8 cellular contexts compared by ENCODE assay signal in the genomic region with DNA sequence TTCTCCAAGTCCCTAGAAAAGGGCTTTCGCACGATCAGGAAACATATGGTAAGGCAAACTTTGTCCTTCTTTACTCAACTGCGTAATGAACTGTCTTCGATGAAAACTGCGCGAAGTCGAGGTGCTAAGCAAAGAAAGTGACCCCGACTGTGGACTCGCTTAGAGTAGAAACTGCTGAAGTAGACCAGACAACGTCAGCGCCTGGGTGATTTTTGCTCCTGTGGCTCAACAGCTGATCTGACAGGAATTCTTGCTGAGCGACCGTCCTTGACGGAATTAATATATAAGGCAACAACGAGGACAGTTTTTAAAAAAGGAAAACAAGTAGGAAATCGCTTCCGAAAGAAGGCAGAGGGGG. TPM values are rescaled to one million over a fixed set of nuclear protein-coding genes. Genes with fewer than 3 reads are reported as not detected.
DNase-seq lines count a peak whose midpoint lies in the region; ATAC-seq, FAIRE-seq and TF ChIP-seq lines count a peak whose summit lies in the region.

No MANE protein-coding gene starts in this region.

- peak overlapping the region; percentile 97 for H3K4me3 Mint-ChIP-seq in astrocyte (ENCODE audit: unreplicated experiment)

- peak overlapping the region; percentile 93 for H3K27ac ChIP-seq in astrocyte (ENCODE audit: low read depth, low read length)

- H3K9ac ChIP-seq in astrocyte (ENCODE audit: low read length), result peak overlapping the region; percentile 96

- peaks cover 23% of the 10 kb centered on the region for H4K20me1 ChIP-seq in astrocyte (ENCODE audit: insufficient read depth, low read length)

- FAIRE-seq in astrocyte (lab: Jason Lieb, UNC), result peak; percentile 64

- ATAC-seq in left ventricle myocardium superior (peak; percentile 48), GM21717 (IDR thresholded peaks at IDR 0.05; ENCODE audit: unreplicated experiment) (no peak)

- intact Hi-C loops in left ventricle myocardium superior (cut with micrococcal nuclease), result no loop called here

- peak overlapping the region; percentile 98 for H3K4me3 ChIP-seq in astrocyte (ENCODE audit: insufficient read depth, low read depth, low read length)

- H3K9me3 Mint-ChIP-seq in astrocyte (ENCODE audit: unreplicated experiment), result no peaks in the 10 kb centered on the region

- no peaks in the 10 kb centered on the region for H3K27me3 ChIP-seq in astrocyte (ENCODE audit: insufficient read depth, low read length)

- peak overlapping the region; percentile 98 for H3K27ac Mint-ChIP-seq in astrocyte (ENCODE audit: unreplicated experiment)

- peaks cover 4% of the 10 kb centered on the region for H3K4me1 ChIP-seq in astrocyte (ENCODE audit: insufficient read depth, low read length)

- peaks cover 11% of the 10 kb centered on the region for H3K36me3 Mint-ChIP-seq in astrocyte (ENCODE audit: low read depth, unreplicated experiment)

- no peak overlapping the region for H2AFZ ChIP-seq in astrocyte (ENCODE audit: low read depth, low read length)

- TF ChIP-seq CTCF in astrocyte (IDR thresholded peaks at IDR 0.05; ENCODE audit: insufficient read depth, low read depth, low read length), result no peak

- peaks cover 4% of the 10 kb centered on the region for H3K4me1 Mint-ChIP-seq in astrocyte (ENCODE audit: low read depth, unreplicated experiment)

- peak; percentile 5 to 8 for DNase-seq in stimulated activated CD4-positive, alpha-beta T cell treated with anti-CD3 and anti-CD28 coated beads, Interleukin-2, amount 100 ng/mL, for 48 hours
- no peak for DNase-seq in stimulated activated CD4-positive, alpha-beta T cell treated with anti-CD3 and anti-CD28 coated beads, Interleukin-4, amount 100 ng/mL, for 24 hours
- peak; percentile 60 to 73 for DNase-seq in NCI-H526 (lab: John Stamatoyannopoulos, UW)
- DNase-seq in astrocyte (ENCODE audit: low read depth), result peak; percentile 36
- DNase-seq in left ventricle myocardium superior, result peak; percentile 38
- DNase-seq in pons (ENCODE audit: low spot score), result peak; percentile 65
- no peak for DNase-seq in NK-92 (lab: John Stamatoyannopoulos, UW; ENCODE audit: unreplicated experiment)

- peaks cover 24% of the 10 kb centered on the region for H3K36me3 ChIP-seq in astrocyte (ENCODE audit: insufficient read depth, low read length)

- H3K79me2 ChIP-seq in astrocyte (ENCODE audit: insufficient read depth, low read length), result peaks cover 51% of the 10 kb centered on the region

- H3K9me3 ChIP-seq in astrocyte (ENCODE audit: insufficient read depth, low read depth, low read length), result no peaks in the 10 kb centered on the region

- H3K4me2 ChIP-seq in astrocyte (ENCODE audit: low read length), result peak overlapping the region; percentile 86

- H3K27me3 Mint-ChIP-seq in astrocyte (ENCODE audit: low read depth, unreplicated experiment), result no peaks in the 10 kb centered on the region

RNA-seq across cellular contexts. Expression of a gene that starts 0.6 kb away (rescaled TPM):
- total RNA-seq in astrocyte (428 and 484 TPM in 2 replicates), left ventricle myocardium superior (157 TPM)

RNA-seq across cellular contexts. Expression of a gene that starts 32.7 kb away (rescaled TPM):
- total RNA-seq in astrocyte, result 45.7 and 49.3 TPM in 2 replicates
- 9.1 TPM for total RNA-seq in left ventricle myocardium superior

RNA-seq across cellular contexts. Expression of a gene that starts 35.0 kb away (rescaled TPM):
- total RNA-seq in astrocyte (29.8 and 37.2 TPM in 2 replicates), left ventricle myocardium superior (26.0 TPM)

Comparison
In these comparisons a context has a peak if more than half of its experiments do, and no peak if none do; other contexts are left out.
1. DNase-seq: peak in stimulated activated CD4-positive, alpha-beta T cell treated with anti-CD3 and anti-CD28 coated beads, Interleukin-2, amount 100 ng/mL, for 48 hours (2 of 2), NCI-H526 (2 of 2), astrocyte (single experiment), left ventricle myocardium superior (single experiment) and pons (single experiment); none in stimulated activated CD4-positive, alpha-beta T cell treated with anti-CD3 and anti-CD28 coated beads, Interleukin-4, amount 100 ng/mL, for 24 hours (single experiment) and NK-92 (single experiment).